In genomic region chr20:59032023-59032712, GRCh38 we compare ENCODE assay signal across 1 cellular context.
TF ChIP-seq lines count a peak whose summit lies in the region.

Gene ATP5F1E, minus strand, starts transcription at chr20:59032335. Its CDS starts 84 bp downstream, at chr20:59032251.

TF ChIP-seq in HepG2, 621 proteins besides CTCF, POLR2A, EP300 and RAD21 (continued from another document and continues in another):
- TF ChIP-seq, protein P1, sequence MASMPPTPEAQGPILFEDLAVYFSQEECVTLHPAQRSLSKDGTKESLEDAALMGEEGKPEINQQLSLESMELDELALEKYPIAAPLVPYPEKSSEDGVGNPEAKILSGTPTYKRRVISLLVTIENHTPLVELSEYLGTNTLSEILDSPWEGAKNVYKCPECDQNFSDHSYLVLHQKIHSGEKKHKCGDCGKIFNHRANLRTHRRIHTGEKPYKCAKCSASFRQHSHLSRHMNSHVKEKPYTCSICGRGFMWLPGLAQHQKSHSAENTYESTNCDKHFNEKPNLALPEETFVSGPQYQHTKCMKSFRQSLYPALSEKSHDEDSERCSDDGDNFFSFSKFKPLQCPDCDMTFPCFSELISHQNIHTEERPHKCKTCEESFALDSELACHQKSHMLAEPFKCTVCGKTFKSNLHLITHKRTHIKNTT (CRISPR knock-in tag; IDR thresholded peaks at IDR 0.05): no peak
- no peak for TF ChIP-seq NFRKB (IDR thresholded peaks at IDR 0.05)
- peak; percentile 94 for TF ChIP-seq EEA1 (CRISPR knock-in tag; IDR thresholded peaks at IDR 0.05; ENCODE audit: borderline replicate concordance)
- TF ChIP-seq SKI (IDR thresholded peaks at IDR 0.05; ENCODE audit: partially characterized antibody): peak; percentile 38
- peak; percentile 87 for TF ChIP-seq YY1 (IDR thresholded peaks at IDR 0.05; ENCODE audit: insufficient read depth, insufficient replicate concordance, low read depth, low read length)
- TF ChIP-seq ZFX (CRISPR knock-in tag; IDR thresholded peaks at IDR 0.05; ENCODE audit: low read depth): peak; percentile 92
- peak; percentile 36 for TF ChIP-seq ARID3A (IDR thresholded peaks at IDR 0.05; ENCODE audit: low read depth, low read length)
- peak; percentile 88 for TF ChIP-seq POLR2AphosphoS5 (IDR thresholded peaks at IDR 0.05; ENCODE audit: low read depth, low read length)
- peak; percentile 96 for TF ChIP-seq TFDP1 (CRISPR knock-in tag; IDR thresholded peaks at IDR 0.05; ENCODE audit: borderline replicate concordance)
- TF ChIP-seq XRCC5 (optimal IDR thresholded peaks at IDR 0.05; ENCODE audit: low read length): peak; percentile 90
- TF ChIP-seq ZNF557 (CRISPR knock-in tag; IDR thresholded peaks at IDR 0.05): peak; percentile 85
- TF ChIP-seq NKX3-1 (CRISPR knock-in tag; IDR thresholded peaks at IDR 0.05): peak; percentile 57; the same call in 1 of the 2 replicates
- TF ChIP-seq JARID2 (CRISPR knock-in tag; IDR thresholded peaks at IDR 0.05; ENCODE audit: insufficient replicate concordance): peak; percentile 79
- peak; percentile 95 for TF ChIP-seq ZNF766 (CRISPR knock-in tag; IDR thresholded peaks at IDR 0.05; ENCODE audit: borderline replicate concordance)
- peak; percentile 12; the same call in 1 of the 2 replicates for TF ChIP-seq MLX (CRISPR knock-in tag; IDR thresholded peaks at IDR 0.05)
- TF ChIP-seq, protein P2, sequence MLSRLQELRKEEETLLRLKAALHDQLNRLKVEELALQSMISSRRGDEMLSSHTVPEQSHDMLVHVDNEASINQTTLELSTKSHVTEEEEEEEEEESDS (CRISPR knock-in tag; IDR thresholded peaks at IDR 0.05; ENCODE audit: borderline replicate concordance): peak; percentile 69
- TF ChIP-seq REL (CRISPR knock-in tag; conservative IDR thresholded peaks at IDR 0.05): peak; percentile 91; the same call in 1 of the 2 replicates
- TF ChIP-seq HDAC2 (CRISPR knock-in tag; IDR thresholded peaks at IDR 0.05): peak; percentile 76
- peak; percentile 92; the same call in 1 of the 2 replicates for TF ChIP-seq ZBTB25 (CRISPR knock-in tag; IDR thresholded peaks at IDR 0.05)
- no peak; the same call in 1 of the 2 replicates for TF ChIP-seq ZBTB21 (CRISPR knock-in tag; IDR thresholded peaks at IDR 0.05)
- TF ChIP-seq HOXA9 (CRISPR knock-in tag; IDR thresholded peaks at IDR 0.05; ENCODE audit: borderline replicate concordance): peak; percentile 84; the same call in 1 of the 2 replicates
- no peak for TF ChIP-seq MAFF (IDR thresholded peaks at IDR 0.05; ENCODE audit: low read depth, low read length)
- TF ChIP-seq FOXM1 (CRISPR knock-in tag; IDR thresholded peaks at IDR 0.05): peak; percentile 83
- TF ChIP-seq ZNF317 (CRISPR knock-in tag; IDR thresholded peaks at IDR 0.05): peak; percentile 92
- TF ChIP-seq ZNF263 (CRISPR knock-in tag; IDR thresholded peaks at IDR 0.05): no peak; the same call in 1 of the 2 replicates
- TF ChIP-seq POGZ (CRISPR knock-in tag; IDR thresholded peaks at IDR 0.05): peak; percentile 93
- peak; percentile 93 for TF ChIP-seq KDM2A (CRISPR knock-in tag; IDR thresholded peaks at IDR 0.05; ENCODE audit: borderline replicate concordance, low read depth)
- TF ChIP-seq DNMT1 (CRISPR knock-in tag; IDR thresholded peaks at IDR 0.05): peak; percentile 96
- peak; percentile 94 for TF ChIP-seq ZFY (CRISPR knock-in tag; IDR thresholded peaks at IDR 0.05)
- TF ChIP-seq FLYWCH1 (CRISPR knock-in tag; IDR thresholded peaks at IDR 0.05): peak; percentile 86; the same call in 1 of the 2 replicates
- no peak for TF ChIP-seq SRSF9 (IDR thresholded peaks at IDR 0.05; ENCODE audit: borderline replicate concordance, insufficient read depth, low read depth, low read length, poor library complexity, severe bottlenecking)
- peak; percentile 96 for TF ChIP-seq ZNF407 (CRISPR knock-in tag; IDR thresholded peaks at IDR 0.05; ENCODE audit: not compliant biosample characterization)
- TF ChIP-seq TFDP2 (CRISPR knock-in tag; IDR thresholded peaks at IDR 0.05): peak; percentile 96
- peak; percentile 94 for TF ChIP-seq MXD3 (CRISPR knock-in tag; IDR thresholded peaks at IDR 0.05)
- TF ChIP-seq SOX6 (IDR thresholded peaks at IDR 0.05): no peak
- peak; percentile 73 for TF ChIP-seq SOX6 (CRISPR knock-in tag; IDR thresholded peaks at IDR 0.05)
- TF ChIP-seq ZNF644 (CRISPR knock-in tag; IDR thresholded peaks at IDR 0.05; ENCODE audit: low read depth): no peak
- no peak for TF ChIP-seq MAFG (CRISPR knock-in tag; IDR thresholded peaks at IDR 0.05)
- TF ChIP-seq PHF8 (CRISPR knock-in tag; IDR thresholded peaks at IDR 0.05): peak; percentile 99
- TF ChIP-seq ZNF670 (CRISPR knock-in tag; IDR thresholded peaks at IDR 0.05; ENCODE audit: borderline replicate concordance): peak; percentile 88; the same call in 1 of the 2 replicates
- TF ChIP-seq ZNF101 (CRISPR knock-in tag; IDR thresholded peaks at IDR 0.05; ENCODE audit: borderline replicate concordance, low read depth): no peak; the same call in 1 of the 2 replicates
- no peak for TF ChIP-seq ZNF260 (CRISPR knock-in tag; IDR thresholded peaks at IDR 0.05; ENCODE audit: borderline replicate concordance, low read depth)
- 0 out of 2 replicates have a peak, but pooled peaks have one; percentile 37 for TF ChIP-seq NFATC3 (CRISPR knock-in tag; IDR thresholded peaks at IDR 0.05)
